19 cellular contexts compared by ENCODE assay signal in genomic region chr4:127357765-127358164, GRCh38.
DNase-seq lines count a peak whose midpoint lies in the region; ATAC-seq, FAIRE-seq and TF ChIP-seq lines count a peak whose summit lies in the region.
"Had no signal": no experiment of that assay in that cellular context is flagged by ENCODE, and none has a peak within 500 bp of the region (broad histone marks: within the 10 kb centered on the region; RNA-seq: fewer than 3 reads in every experiment).

No MANE protein-coding gene starts in this region.

- H2AK9ac ChIP-seq in IMR-90 (replicated peaks; ENCODE audit: low read depth, low read length, poor library complexity) = no peak overlapping the region

- CTCF ChIA-PET in A549 (lab: Yijun Ruan, JAX) = no interaction called here
- CTCF ChIA-PET in IMR-90 (lab: Yijun Ruan, JAX) = no interaction called here
- CTCF ChIA-PET in H1 (lab: Charles Lee; ENCODE audit: partially characterized antibody) = interaction anchor here (0.7 kb wide), 1 partner anchor 1124 kb away, joined by 3 read pairs; no protein-coding TSS in a partner anchor

- H3K18ac ChIP-seq in IMR-90 (ENCODE audit: low read depth, low read length) (no peak overlapping the region), H1 (ENCODE audit: extremely low read depth, low read length) (no peak overlapping the region)

- H3K9ac ChIP-seq in IMR-90 (ENCODE audit: low read depth, low read length) (no peak overlapping the region), H1 (replicated peaks in 1 of 4; ENCODE audit: extremely low read depth in 1 of 4, low read depth in 3 of 4, low read length in 3 of 4) (no peak overlapping the region)
- H3K9ac ChIP-seq: BLaER1 treated with 17β-estradiol and CSF1 and Interleukin-3, amounts not matched to agents 10 nM and 100 nM had no signal

- FAIRE-seq in A549 (lab: Jason Lieb, UNC) (no peak), H1 (lab: Jason Lieb, UNC) (no peak)
- FAIRE-seq: D721Med, G401.6, GM12891, GM19239 had no signal

- H4K8ac ChIP-seq in IMR-90 (ENCODE audit: low read depth in 2 of 2, low read length in 2 of 2) (no peak overlapping the region), H1 (ENCODE audit: extremely low read depth, insufficient read depth, low read length) (no peak overlapping the region)

- no peak overlapping the region for H2BK12ac ChIP-seq in H1 (ENCODE audit: low read depth, low read length)

- H2AFZ ChIP-seq in IMR-90 (replicated peaks; ENCODE audit: low read length, poor library complexity) = no peak overlapping the region
- H2AFZ ChIP-seq in H1 (ENCODE audit: low read length) = no peak overlapping the region

- H2BK5ac ChIP-seq in IMR-90 (ENCODE audit: low read depth, low read length, poor library complexity, severe bottlenecking) = no peak overlapping the region
- no peak overlapping the region for H2BK5ac ChIP-seq in H1 (ENCODE audit: low read depth, low read length)

- H3K23me2 ChIP-seq in H1 (ENCODE audit: low read depth, low read length) = no peaks in the 10 kb centered on the region; the same call in 1 of the 2 replicates

- BruUV-seq in IMR-90 (replicated peaks; lab: Mats Ljungman, UMichigan) = no TSS peak

- H3K4ac ChIP-seq in IMR-90 (ENCODE audit: low read depth, low read length) = no peak overlapping the region
- no peak overlapping the region for H3K4ac ChIP-seq in H1 (replicated peaks; ENCODE audit: insufficient read length, low read depth, low read length)

- no peak for DNase-seq in A549 (ENCODE audit: low read depth in 1 of 2, low spot score in 1 of 2)
- no peak for DNase-seq in IMR-90
- no peak for DNase-seq in H1 (ENCODE audit: low read depth in 1 of 2, low spot score in 2 of 2)
- DNase-seq in SHP77 treated with DMSO at 0.1 percent for 48 hours (lab: John Stamatoyannopoulos, UW) = no peak
- DNase-seq: 8988T; AML-193; Caco-2; Calu3; CD4-positive, alpha-beta T cell; CD8-positive, alpha-beta T cell; DMS79 treated with DMSO at 0.1 percent for 48 hours; GF-D8 had no signal

- no peak overlapping the region for H3K56ac ChIP-seq in IMR-90 (ENCODE audit: extremely low read depth, insufficient read depth, low read length)
- no peak overlapping the region for H3K56ac ChIP-seq in H1 (replicated peaks; ENCODE audit: insufficient read length, low read depth, low read length)

- POLR2A ChIA-PET in A549 (lab: Yijun Ruan, JAX) (no interaction called here), IMR-90 (lab: Charles Lee; ENCODE audit: unreplicated experiment) (no interaction called here), H1 (lab: Charles Lee; ENCODE audit: partially characterized antibody) (no interaction called here)

- H4K91ac ChIP-seq in IMR-90 (ENCODE audit: insufficient read depth, low read depth, low read length) = no peak overlapping the region
- H4K91ac ChIP-seq in H1 (replicated peaks; ENCODE audit: insufficient read length, low read length) = no peak overlapping the region

- TF ChIP-seq EP300 in A549 (IDR thresholded peaks at IDR 0.05) (no peak), H1 (IDR thresholded peaks at IDR 0.05; ENCODE audit: borderline replicate concordance in 1 of 2, low read depth in 2 of 2, low read length in 2 of 2) (no peak)

- no peaks in the 10 kb centered on the region for H3K9me1 ChIP-seq in IMR-90 (ENCODE audit: insufficient read depth, low read length)

- H3K36me3 ChIP-seq in IMR-90 (ENCODE audit: control insufficient read depth, insufficient read depth, low read length) (no peaks in the 10 kb centered on the region), H1 (ENCODE audit: control insufficient read depth in 2 of 4, insufficient read depth in 4 of 4, low read length in 3 of 4) (no peaks in the 10 kb centered on the region)
- H3K36me3 ChIP-seq: BLaER1 treated with 17β-estradiol and CSF1 and Interleukin-3, amounts not matched to agents 10 nM and 100 nM had no signal

- H2BK120ac ChIP-seq in IMR-90 (ENCODE audit: low read depth, low read length) (no peak overlapping the region), H1 (replicated peaks; ENCODE audit: low read depth, low read length) (no peak overlapping the region)

- H3K23ac ChIP-seq in IMR-90 (ENCODE audit: low read depth, low read length) (no peak overlapping the region), H1 (ENCODE audit: insufficient read length) (no peak overlapping the region)

- in situ Hi-C loops in IMR-90 (cut with MboI; ENCODE audit: low sequenced_read_pairs) = no loop called here

- H3K4me3 ChIP-seq in A549 = no peak overlapping the region
- no peak overlapping the region for H3K4me3 ChIP-seq in IMR-90 (ENCODE audit: insufficient read depth, low read depth, low read length)
- H3K4me3 ChIP-seq in H1 (ENCODE audit: extremely low read depth in 1 of 4, insufficient read depth in 2 of 4, low read depth in 3 of 4, low read length in 4 of 4) = no peak overlapping the region
- H3K4me3 ChIP-seq: BLaER1 treated with 17β-estradiol and CSF1 and Interleukin-3, amounts not matched to agents 10 nM and 100 nM had no signal

- H3K4me2 ChIP-seq in A549 = no peak overlapping the region
- no peak overlapping the region for H3K4me2 ChIP-seq in IMR-90 (ENCODE audit: low read depth, low read length)
- H3K4me2 ChIP-seq in H1 (ENCODE audit: insufficient read depth in 1 of 2, low read depth in 2 of 2, low read length in 2 of 2) = no peak overlapping the region
- H3K4me2 ChIP-seq: BLaER1 treated with 17β-estradiol and CSF1 and Interleukin-3, amounts not matched to agents 10 nM and 100 nM had no signal

- H4K20me1 ChIP-seq in IMR-90 (ENCODE audit: insufficient read depth, low read length) (no peaks in the 10 kb centered on the region), H1 (replicated peaks in 1 of 2; ENCODE audit: control insufficient read depth in 1 of 2, insufficient read depth in 2 of 2, low read length in 2 of 2) (no peaks in the 10 kb centered on the region)
- H4K20me1 ChIP-seq: BLaER1 treated with 17β-estradiol and CSF1 and Interleukin-3, amounts not matched to agents 10 nM and 100 nM had no signal

- ATAC-seq in A549 (no peak), IMR-90 (ENCODE audit: low read depth) (no peak), HG03342 (IDR thresholded peaks at IDR 0.05; ENCODE audit: unreplicated experiment) (no peak)
- ATAC-seq: CD8-positive, alpha-beta T cell had no signal

- intact Hi-C loops in IMR-90 (cut with micrococcal nuclease) = no loop called here

- H2BK15ac ChIP-seq in IMR-90 (ENCODE audit: low read depth, low read length) (no peak overlapping the region), H1 (ENCODE audit: low read length) (no peak overlapping the region)

- no peak overlapping the region for H4K5ac ChIP-seq in IMR-90 (ENCODE audit: low read depth, low read length)
- H4K5ac ChIP-seq in H1 (ENCODE audit: insufficient read length, low read depth, low read length) = no peak overlapping the region

- TF ChIP-seq CTCF in A549 (IDR thresholded peaks at IDR 0.05) (no peak), IMR-90 (conservative IDR thresholded peaks at IDR 0.05; ENCODE audit: low read depth, low read length) (no peak), H1 (IDR thresholded peaks at IDR 0.05; ENCODE audit: control extremely low read depth in 1 of 3, insufficient read depth in 1 of 3, low read depth in 1 of 3, low read length in 3 of 3) (no peak)

- H2AK5ac ChIP-seq in IMR-90 (ENCODE audit: low read depth, low read length) = no peak overlapping the region
- no peak overlapping the region for H2AK5ac ChIP-seq in H1 (ENCODE audit: low read depth, low read length)

- dilution Hi-C loops in IMR-90 (cut with HindIII; ENCODE audit: low sequenced_read_pairs, unreplicated experiment) = no loop called here

- TF ChIP-seq RAD21 in A549 (conservative IDR thresholded peaks at IDR 0.05 in 1 of 2, IDR thresholded peaks at IDR 0.05 in 1 of 2) = no peak
- TF ChIP-seq RAD21 in IMR-90 (IDR thresholded peaks at IDR 0.05; ENCODE audit: low read length) = no peak
- TF ChIP-seq RAD21 in H1 (IDR thresholded peaks at IDR 0.05 in 1 of 2, conservative IDR thresholded peaks at IDR 0.05 in 1 of 2; ENCODE audit: low read depth in 2 of 2, low read length in 2 of 2) = no peak

- H3K14ac ChIP-seq in IMR-90 (replicated peaks; ENCODE audit: low read depth, low read length) (no peak overlapping the region), H1 (ENCODE audit: insufficient read length) (no peak overlapping the region)

- H3K9me3 ChIP-seq in A549 = no peaks in the 10 kb centered on the region
- no peaks in the 10 kb centered on the region for H3K9me3 ChIP-seq in IMR-90 (ENCODE audit: control insufficient read depth, insufficient read depth, low read length)
- no peaks in the 10 kb centered on the region for H3K9me3 ChIP-seq in H1 (ENCODE audit: insufficient read depth in 2 of 2, low read depth in 1 of 2, low read length in 1 of 2)
- H3K9me3 ChIP-seq: BLaER1 treated with 17β-estradiol and CSF1 and Interleukin-3, amounts not matched to agents 10 nM and 100 nM; Caco-2 had no signal

- H3K4me1 ChIP-seq in A549 (no peaks in the 10 kb centered on the region), IMR-90 (ENCODE audit: control insufficient read depth, insufficient read depth, low read length) (no peaks in the 10 kb centered on the region), H1 (replicated peaks in 1 of 4; ENCODE audit: control insufficient read depth in 3 of 4, insufficient read depth in 4 of 4, low read length in 3 of 4) (no peaks in the 10 kb centered on the region)
- H3K4me1 ChIP-seq: BLaER1 treated with 17β-estradiol and CSF1 and Interleukin-3, amounts not matched to agents 10 nM and 100 nM; Caco-2 had no signal

- no peak for TF ChIP-seq POLR2A in A549 (IDR thresholded peaks at IDR 0.05; ENCODE audit: low read length)
- TF ChIP-seq POLR2A in IMR-90 (IDR thresholded peaks at IDR 0.05; ENCODE audit: low read depth, low read length) = no peak
- no peak for TF ChIP-seq POLR2A in H1 (IDR thresholded peaks at IDR 0.05; ENCODE audit: control extremely low read depth in 1 of 2, low read depth in 2 of 2, low read length in 2 of 2)

- H3K79me1 ChIP-seq in IMR-90 (ENCODE audit: low read depth in 1 of 2, low read length in 2 of 2) (no peaks in the 10 kb centered on the region), H1 (ENCODE audit: low read depth, low read length) (no peaks in the 10 kb centered on the region)

- no peak overlapping the region for H2BK20ac ChIP-seq in IMR-90 (ENCODE audit: low read depth, low read length)
- H2BK20ac ChIP-seq in H1 (ENCODE audit: low read length) = no peak overlapping the region

- no peak overlapping the region for H3K27ac ChIP-seq in A549
- H3K27ac ChIP-seq in IMR-90 (ENCODE audit: insufficient read depth, low read length) = no peak overlapping the region
- no peak overlapping the region for H3K27ac ChIP-seq in H1 (ENCODE audit: low read depth, low read length)
- H3K27ac ChIP-seq: BLaER1 treated with 17β-estradiol and CSF1 and Interleukin-3, amounts not matched to agents 10 nM and 100 nM; C4-2B had no signal

- H3K79me2 ChIP-seq in H1 (ENCODE audit: control insufficient read depth in 1 of 2, insufficient read depth in 2 of 2, low read length in 2 of 2) = no peaks in the 10 kb centered on the region

- H3K27me3 ChIP-seq in IMR-90 (ENCODE audit: control insufficient read depth, insufficient read depth, low read length) (no peaks in the 10 kb centered on the region), H1 (replicated peaks in 1 of 4; ENCODE audit: control insufficient read depth in 3 of 4, extremely low read depth in 1 of 4, insufficient read depth in 3 of 4, low read length in 3 of 4) (peaks cover 0 to 1% (median 0%) of the 10 kb centered on the region in 4 experiments; a peak in 1 of 7 replicates)
- H3K27me3 ChIP-seq: BLaER1 treated with 17β-estradiol and CSF1 and Interleukin-3, amounts not matched to agents 10 nM and 100 nM had no signal

TF ChIP-seq in H1, 55 proteins besides CTCF, POLR2A, EP300 and RAD21 (continues in another document):
- no peak for TF ChIP-seq KDM4A (IDR thresholded peaks at IDR 0.05; ENCODE audit: low read depth, low read length, severe bottlenecking)

Comparison
In these comparisons a context has a peak if more than half of its experiments do, and no peak if none do; other contexts are left out.
1. Of the 18 proteins assayed by ChIP-seq in both H1 and A549: peak only in H1: none; only in A549: none; in both: MAFK; in neither: 17.